Comparison of ENCODE assay signal across 1 cellular context in genomic region chr5:132227485-132228240, GRCh38.
A peak's percentile ranks its signal among the peaks of the same experiment; 100 is the strongest.
TF ChIP-seq lines count a peak whose summit lies in the region.

Gene P4HA2 (minus strand): TSS chr5:132227853. CDS start chr5:132218626, 9,227 bp downstream.

TF ChIP-seq in HepG2, 621 proteins besides CTCF, POLR2A, EP300 and RAD21 (continued from another document and continues in another):
- TF ChIP-seq HINFP (CRISPR knock-in tag; IDR thresholded peaks at IDR 0.05; ENCODE audit: low read depth) (no peak), ZNF30 (CRISPR knock-in tag; IDR thresholded peaks at IDR 0.05) (no peak), GZF1 (CRISPR knock-in tag; IDR thresholded peaks at IDR 0.05) (no peak), ZBTB34 (CRISPR knock-in tag; IDR thresholded peaks at IDR 0.05) (0 out of 2 replicates have a peak, but pooled peaks have one; percentile 54), ZNF296 (CRISPR knock-in tag; conservative IDR thresholded peaks at IDR 0.05) (no peak), ZNF20 (CRISPR knock-in tag; IDR thresholded peaks at IDR 0.05) (no peak), FOXM1 (CRISPR knock-in tag; IDR thresholded peaks at IDR 0.05) (no peak), ZNF549 (CRISPR knock-in tag; IDR thresholded peaks at IDR 0.05) (0 out of 2 replicates have a peak, but pooled peaks have one; percentile 21), ZNF138 (CRISPR knock-in tag; IDR thresholded peaks at IDR 0.05; ENCODE audit: low read depth) (0 out of 2 replicates have a peak, but pooled peaks have one; percentile 33), ZNF264 (CRISPR knock-in tag; IDR thresholded peaks at IDR 0.05) (no peak), NFRKB (IDR thresholded peaks at IDR 0.05) (no peak), ZNF468 (CRISPR knock-in tag; IDR thresholded peaks at IDR 0.05) (no peak), YEATS2 (CRISPR knock-in tag; IDR thresholded peaks at IDR 0.05; ENCODE audit: borderline replicate concordance) (no peak), ZNF709 (CRISPR knock-in tag; IDR thresholded peaks at IDR 0.05) (peak; percentile 70; the same call in 1 of the 2 replicates), IRF9 (CRISPR knock-in tag; IDR thresholded peaks at IDR 0.05; ENCODE audit: borderline replicate concordance) (peak; percentile 59; the same call in 1 of the 2 replicates), MAFK (conservative IDR thresholded peaks at IDR 0.05 in 1 of 2, IDR thresholded peaks at IDR 0.05 in 1 of 2; ENCODE audit: low read length in 2 of 2) (no peak), ZNF431 (CRISPR knock-in tag; IDR thresholded peaks at IDR 0.05; ENCODE audit: borderline replicate concordance, low read depth) (no peak), ZNF562 (CRISPR knock-in tag; IDR thresholded peaks at IDR 0.05; ENCODE audit: borderline replicate concordance) (no peak), GPBP1L1 (CRISPR knock-in tag; IDR thresholded peaks at IDR 0.05) (no peak), PHF21A (CRISPR knock-in tag; IDR thresholded peaks at IDR 0.05) (0 out of 2 replicates have a peak, but pooled peaks have one; percentile 29), FLYWCH1 (CRISPR knock-in tag; IDR thresholded peaks at IDR 0.05) (no peak), POGZ (CRISPR knock-in tag; IDR thresholded peaks at IDR 0.05) (no peak), HOXA9 (CRISPR knock-in tag; IDR thresholded peaks at IDR 0.05; ENCODE audit: borderline replicate concordance) (no peak), TBX3 (IDR thresholded peaks at IDR 0.05; ENCODE audit: borderline replicate concordance) (no peak), NKX3-1 (CRISPR knock-in tag; IDR thresholded peaks at IDR 0.05) (no peak), ZNF292 (CRISPR knock-in tag; IDR thresholded peaks at IDR 0.05; ENCODE audit: borderline replicate concordance, low read depth) (no peak), HOMEZ (CRISPR knock-in tag; IDR thresholded peaks at IDR 0.05; ENCODE audit: low read depth) (no peak), GTF2F1 (IDR thresholded peaks at IDR 0.05; ENCODE audit: low read length) (no peak), ATAD3A (CRISPR knock-in tag; IDR thresholded peaks at IDR 0.05) (no peak), IKZF4 (CRISPR knock-in tag; IDR thresholded peaks at IDR 0.05; ENCODE audit: borderline replicate concordance, low read depth, not compliant biosample characterization) (no peak), PBX3 (CRISPR knock-in tag; IDR thresholded peaks at IDR 0.05; ENCODE audit: borderline replicate concordance) (no peak), MXI1 (IDR thresholded peaks at IDR 0.05; ENCODE audit: borderline replicate concordance, low read depth, low read length) (no peak; the same call in 2 of the 3 replicates), GABPA (IDR thresholded peaks at IDR 0.05; ENCODE audit: low read depth, low read length) (no peak), GABPA (CRISPR knock-in tag; IDR thresholded peaks at IDR 0.05; ENCODE audit: low read depth) (no peak), IKZF5 (CRISPR knock-in tag; IDR thresholded peaks at IDR 0.05) (peak; percentile 42; the same call in 1 of the 2 replicates), TOPORS (CRISPR knock-in tag; IDR thresholded peaks at IDR 0.05) (peak; percentile 85; the same call in 1 of the 2 replicates), SSRP1 (CRISPR knock-in tag; IDR thresholded peaks at IDR 0.05) (no peak), ZNF569 (CRISPR knock-in tag; IDR thresholded peaks at IDR 0.05; ENCODE audit: borderline replicate concordance) (no peak)
- TF ChIP-seq, protein P1, sequence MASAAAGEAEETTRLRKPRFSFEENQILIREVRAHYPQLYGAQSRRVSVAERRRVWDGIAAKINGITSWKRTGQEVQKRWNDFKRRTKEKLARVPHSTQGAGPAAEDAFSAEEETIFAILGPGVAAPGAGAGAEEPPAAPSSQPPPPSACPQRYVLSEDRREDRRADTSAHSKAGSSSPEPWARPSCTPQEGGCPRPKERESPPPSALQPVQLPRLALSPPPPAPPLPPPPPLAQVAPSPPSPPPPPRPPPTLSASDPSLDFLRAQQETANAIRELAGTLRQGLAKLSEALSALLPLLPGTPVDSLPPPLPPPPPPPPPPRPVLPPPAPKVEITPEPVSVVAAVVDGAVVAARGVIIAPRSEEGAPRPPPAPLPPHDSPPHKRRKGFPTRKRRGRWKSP (CRISPR knock-in tag; IDR thresholded peaks at IDR 0.05) = 0 out of 2 replicates have a peak, but pooled peaks have one; percentile 38
- TF ChIP-seq, protein P2, sequence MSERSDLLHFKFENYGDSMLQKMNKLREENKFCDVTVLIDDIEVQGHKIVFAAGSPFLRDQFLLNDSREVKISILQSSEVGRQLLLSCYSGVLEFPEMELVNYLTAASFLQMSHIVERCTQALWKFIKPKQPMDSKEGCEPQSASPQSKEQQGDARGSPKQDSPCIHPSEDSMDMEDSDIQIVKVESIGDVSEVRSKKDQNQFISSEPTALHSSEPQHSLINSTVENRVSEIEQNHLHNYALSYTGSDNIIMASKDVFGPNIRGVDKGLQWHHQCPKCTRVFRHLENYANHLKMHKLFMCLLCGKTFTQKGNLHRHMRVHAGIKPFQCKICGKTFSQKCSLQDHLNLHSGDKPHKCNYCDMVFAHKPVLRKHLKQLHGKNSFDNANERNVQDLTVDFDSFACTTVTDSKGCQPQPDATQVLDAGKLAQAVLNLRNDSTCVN (CRISPR knock-in tag; IDR thresholded peaks at IDR 0.05; ENCODE audit: borderline replicate concordance) = no peak
- TF ChIP-seq, protein P3, sequence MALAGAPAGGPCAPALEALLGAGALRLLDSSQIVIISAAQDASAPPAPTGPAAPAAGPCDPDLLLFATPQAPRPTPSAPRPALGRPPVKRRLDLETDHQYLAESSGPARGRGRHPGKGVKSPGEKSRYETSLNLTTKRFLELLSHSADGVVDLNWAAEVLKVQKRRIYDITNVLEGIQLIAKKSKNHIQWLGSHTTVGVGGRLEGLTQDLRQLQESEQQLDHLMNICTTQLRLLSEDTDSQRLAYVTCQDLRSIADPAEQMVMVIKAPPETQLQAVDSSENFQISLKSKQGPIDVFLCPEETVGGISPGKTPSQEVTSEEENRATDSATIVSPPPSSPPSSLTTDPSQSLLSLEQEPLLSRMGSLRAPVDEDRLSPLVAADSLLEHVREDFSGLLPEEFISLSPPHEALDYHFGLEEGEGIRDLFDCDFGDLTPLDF (CRISPR knock-in tag; IDR thresholded peaks at IDR 0.05) = no peak
- TF ChIP-seq, protein P4, sequence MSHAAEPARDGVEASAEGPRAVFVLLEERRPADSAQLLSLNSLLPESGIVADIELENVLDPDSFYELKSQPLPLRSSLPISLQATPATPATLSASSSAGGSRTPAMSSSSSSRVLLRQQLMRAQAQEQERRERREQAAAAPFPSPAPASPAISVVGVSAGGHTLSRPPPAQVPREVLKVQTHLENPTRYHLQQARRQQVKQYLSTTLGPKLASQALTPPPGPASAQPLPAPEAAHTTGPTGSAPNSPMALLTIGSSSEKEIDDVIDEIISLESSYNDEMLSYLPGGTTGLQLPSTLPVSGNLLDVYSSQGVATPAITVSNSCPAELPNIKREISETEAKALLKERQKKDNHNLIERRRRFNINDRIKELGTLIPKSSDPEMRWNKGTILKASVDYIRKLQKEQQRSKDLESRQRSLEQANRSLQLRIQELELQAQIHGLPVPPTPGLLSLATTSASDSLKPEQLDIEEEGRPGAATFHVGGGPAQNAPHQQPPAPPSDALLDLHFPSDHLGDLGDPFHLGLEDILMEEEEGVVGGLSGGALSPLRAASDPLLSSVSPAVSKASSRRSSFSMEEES (CRISPR knock-in tag; IDR thresholded peaks at IDR 0.05) = no peak
- TF ChIP-seq, protein P5, sequence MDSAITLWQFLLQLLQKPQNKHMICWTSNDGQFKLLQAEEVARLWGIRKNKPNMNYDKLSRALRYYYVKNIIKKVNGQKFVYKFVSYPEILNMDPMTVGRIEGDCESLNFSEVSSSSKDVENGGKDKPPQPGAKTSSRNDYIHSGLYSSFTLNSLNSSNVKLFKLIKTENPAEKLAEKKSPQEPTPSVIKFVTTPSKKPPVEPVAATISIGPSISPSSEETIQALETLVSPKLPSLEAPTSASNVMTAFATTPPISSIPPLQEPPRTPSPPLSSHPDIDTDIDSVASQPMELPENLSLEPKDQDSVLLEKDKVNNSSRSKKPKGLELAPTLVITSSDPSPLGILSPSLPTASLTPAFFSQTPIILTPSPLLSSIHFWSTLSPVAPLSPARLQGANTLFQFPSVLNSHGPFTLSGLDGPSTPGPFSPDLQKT (CRISPR knock-in tag; IDR thresholded peaks at IDR 0.05; ENCODE audit: borderline replicate concordance) = no peak
